Comparison of ENCODE assay signal across 1 cellular context in genomic region chr2:85420743-85421705, GRCh38.
A peak's percentile ranks its signal among the peaks of the same experiment; 100 is the strongest.
TF ChIP-seq lines count a peak whose summit lies in the region.

No MANE protein-coding gene starts in this region.

TF ChIP-seq in HepG2, 621 proteins besides CTCF, POLR2A, EP300 and RAD21 (continued from another document and continues in another):
- TF ChIP-seq ZNF782 (CRISPR knock-in tag; IDR thresholded peaks at IDR 0.05; ENCODE audit: borderline replicate concordance) (peak; percentile 35; the same call in 1 of the 2 replicates), ZNF639 (CRISPR knock-in tag; conservative IDR thresholded peaks at IDR 0.05) (peak; percentile 80; the same call in 1 of the 2 replicates), SAP130 (CRISPR knock-in tag; IDR thresholded peaks at IDR 0.05; ENCODE audit: low read depth) (peak; percentile 97), HNF4A (CRISPR knock-in tag; IDR thresholded peaks at IDR 0.05) (peak; percentile 92), ZNF772 (CRISPR knock-in tag; IDR thresholded peaks at IDR 0.05) (peak; percentile 83; the same call in 1 of the 2 replicates), RFX5 (IDR thresholded peaks at IDR 0.05; ENCODE audit: low read depth, low read length) (no peak), ATF6 (CRISPR knock-in tag; conservative IDR thresholded peaks at IDR 0.05) (peak; percentile 85; the same call in 1 of the 2 replicates), MAX (IDR thresholded peaks at IDR 0.05) (peak; percentile 81), ZNF143 (CRISPR knock-in tag; IDR thresholded peaks at IDR 0.05) (peak; percentile 65), ZBTB38 (CRISPR knock-in tag; IDR thresholded peaks at IDR 0.05) (0 out of 2 replicates have a peak, but pooled peaks have one; percentile 11), ZNF343 (CRISPR knock-in tag; IDR thresholded peaks at IDR 0.05) (0 out of 2 replicates have a peak, but pooled peaks have one; percentile 78), GPBP1L1 (CRISPR knock-in tag; IDR thresholded peaks at IDR 0.05) (no peak), ZNF281 (CRISPR knock-in tag; IDR thresholded peaks at IDR 0.05; ENCODE audit: borderline replicate concordance) (peak; percentile 80), ZNF749 (CRISPR knock-in tag; IDR thresholded peaks at IDR 0.05; ENCODE audit: borderline replicate concordance) (no peak; the same call in 1 of the 2 replicates), HDAC2 (CRISPR knock-in tag; IDR thresholded peaks at IDR 0.05) (peak; percentile 99), IKZF4 (CRISPR knock-in tag; IDR thresholded peaks at IDR 0.05; ENCODE audit: borderline replicate concordance, low read depth, not compliant biosample characterization) (peak; percentile 0), SPEN (CRISPR knock-in tag; IDR thresholded peaks at IDR 0.05; ENCODE audit: low read depth) (peak; percentile 87), DNMT1 (CRISPR knock-in tag; IDR thresholded peaks at IDR 0.05) (0 out of 2 replicates have a peak, but pooled peaks have one; percentile 57), ATF7 (IDR thresholded peaks at IDR 0.05) (no peak), ATF7 (CRISPR knock-in tag; IDR thresholded peaks at IDR 0.05) (peak; percentile 79; the same call in 1 of the 2 replicates), MAFF (IDR thresholded peaks at IDR 0.05; ENCODE audit: low read depth, low read length) (no peak), EHMT2 (IDR thresholded peaks at IDR 0.05; ENCODE audit: borderline replicate concordance, low read depth, low read length) (peak; percentile 72; the same call in 1 of the 2 replicates), ZNF382 (CRISPR knock-in tag; IDR thresholded peaks at IDR 0.05; ENCODE audit: borderline replicate concordance) (no peak), SKIL (CRISPR knock-in tag; IDR thresholded peaks at IDR 0.05; ENCODE audit: borderline replicate concordance) (peak; percentile 99), GATAD2A (CRISPR knock-in tag; IDR thresholded peaks at IDR 0.05) (peak; percentile 99), FOXC1 (CRISPR knock-in tag; IDR thresholded peaks at IDR 0.05; ENCODE audit: borderline replicate concordance) (peak; percentile 63), ZGPAT (CRISPR knock-in tag; IDR thresholded peaks at IDR 0.05) (peak; percentile 93), ZNF329 (CRISPR knock-in tag; IDR thresholded peaks at IDR 0.05; ENCODE audit: low read depth) (peak; percentile 47; the same call in 1 of the 2 replicates), BHLHE40 (IDR thresholded peaks at IDR 0.05; ENCODE audit: low read length) (peak; percentile 80), NR3C1 (CRISPR knock-in tag; IDR thresholded peaks at IDR 0.05) (no peak), ZNF614 (CRISPR knock-in tag; IDR thresholded peaks at IDR 0.05; ENCODE audit: borderline replicate concordance) (peak; percentile 83), ZNF230 (CRISPR knock-in tag; IDR thresholded peaks at IDR 0.05) (peak; percentile 29), MAZ (IDR thresholded peaks at IDR 0.05; ENCODE audit: borderline replicate concordance, low read depth, low read length) (peak; percentile 36; the same call in 1 of the 2 replicates), MAZ (CRISPR knock-in tag; IDR thresholded peaks at IDR 0.05; ENCODE audit: low read depth) (peak; percentile 70), SALL2 (CRISPR knock-in tag; IDR thresholded peaks at IDR 0.05) (no peak; the same call in none of the 2 replicates), HINFP (CRISPR knock-in tag; IDR thresholded peaks at IDR 0.05; ENCODE audit: low read depth) (peak; percentile 82; the same call in 1 of the 2 replicates), DPF2 (CRISPR knock-in tag; IDR thresholded peaks at IDR 0.05; ENCODE audit: borderline replicate concordance, low read depth) (peak; percentile 94), ZNF7 (CRISPR knock-in tag; IDR thresholded peaks at IDR 0.05) (peak; percentile 83), PAF1 (CRISPR knock-in tag; IDR thresholded peaks at IDR 0.05) (0 out of 2 replicates have a peak, but pooled peaks have one; percentile 31), PATZ1 (CRISPR knock-in tag; IDR thresholded peaks at IDR 0.05) (peak; percentile 82), ZBTB14 (CRISPR knock-in tag; IDR thresholded peaks at IDR 0.05) (peak; percentile 43; the same call in 1 of the 2 replicates), FOXJ3 (CRISPR knock-in tag; IDR thresholded peaks at IDR 0.05; ENCODE audit: borderline replicate concordance) (peak; percentile 96; the same call in 1 of the 2 replicates), ZSCAN22 (CRISPR knock-in tag; IDR thresholded peaks at IDR 0.05) (no peak), YEATS2 (CRISPR knock-in tag; IDR thresholded peaks at IDR 0.05; ENCODE audit: borderline replicate concordance) (peak; percentile 80; the same call in 1 of the 2 replicates), ELF3 (CRISPR knock-in tag; IDR thresholded peaks at IDR 0.05) (peak; percentile 91), PHB2 (IDR thresholded peaks at IDR 0.05; ENCODE audit: partially characterized antibody) (no peak), SCMH1 (CRISPR knock-in tag; IDR thresholded peaks at IDR 0.05; ENCODE audit: borderline replicate concordance) (no peak)
